Comparison of ENCODE assay signal across 1 cellular context in the genomic region with DNA sequence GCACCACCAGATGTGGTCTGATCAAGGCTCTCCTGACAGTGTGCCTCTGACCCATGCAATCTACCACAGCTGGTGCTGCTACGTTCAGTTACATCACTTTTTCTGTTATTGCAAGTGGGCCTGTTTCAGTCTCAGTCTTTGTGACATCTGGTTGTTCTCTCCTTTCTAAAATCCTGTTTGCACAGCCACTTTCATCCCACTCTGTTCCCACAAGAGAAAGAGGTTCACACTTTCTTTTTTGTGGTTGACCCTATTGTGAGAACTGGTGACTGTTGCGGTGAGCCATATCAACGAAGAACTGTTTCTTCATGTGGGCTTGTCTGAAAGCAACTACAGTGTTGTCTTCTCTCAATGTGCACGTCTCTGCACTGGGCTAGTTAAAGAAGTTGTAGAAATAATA.
TF ChIP-seq lines count a peak whose summit lies in the region.

No MANE protein-coding gene starts in this region.

TF ChIP-seq in GM12878, 131 proteins besides CTCF, POLR2A, EP300 and RAD21 (continued from another document):
- TF ChIP-seq, protein P1, sequence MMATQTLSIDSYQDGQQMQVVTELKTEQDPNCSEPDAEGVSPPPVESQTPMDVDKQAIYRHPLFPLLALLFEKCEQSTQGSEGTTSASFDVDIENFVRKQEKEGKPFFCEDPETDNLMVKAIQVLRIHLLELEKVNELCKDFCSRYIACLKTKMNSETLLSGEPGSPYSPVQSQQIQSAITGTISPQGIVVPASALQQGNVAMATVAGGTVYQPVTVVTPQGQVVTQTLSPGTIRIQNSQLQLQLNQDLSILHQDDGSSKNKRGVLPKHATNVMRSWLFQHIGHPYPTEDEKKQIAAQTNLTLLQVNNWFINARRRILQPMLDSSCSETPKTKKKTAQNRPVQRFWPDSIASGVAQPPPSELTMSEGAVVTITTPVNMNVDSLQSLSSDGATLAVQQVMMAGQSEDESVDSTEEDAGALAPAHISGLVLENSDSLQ (IDR thresholded peaks at IDR 0.05): no peak
- peak; percentile 20; the same call in 1 of the 2 replicates for TF ChIP-seq CREM (IDR thresholded peaks at IDR 0.05; ENCODE audit: low read depth)
- no peak for TF ChIP-seq MYB (IDR thresholded peaks at IDR 0.05; ENCODE audit: borderline replicate concordance, low read depth, low read length)
- TF ChIP-seq FOXM1 (IDR thresholded peaks at IDR 0.05; ENCODE audit: low read depth, low read length): peak; percentile 36; the same call in 1 of the 2 replicates
- TF ChIP-seq ETV6 (conservative IDR thresholded peaks at IDR 0.05 in 1 of 2, IDR thresholded peaks at IDR 0.05 in 1 of 2; ENCODE audit: borderline replicate concordance in 1 of 2, low read depth in 1 of 2): no peak
- no peak for TF ChIP-seq MXI1 (IDR thresholded peaks at IDR 0.05; ENCODE audit: low read depth, low read length)
- TF ChIP-seq, protein P2, sequence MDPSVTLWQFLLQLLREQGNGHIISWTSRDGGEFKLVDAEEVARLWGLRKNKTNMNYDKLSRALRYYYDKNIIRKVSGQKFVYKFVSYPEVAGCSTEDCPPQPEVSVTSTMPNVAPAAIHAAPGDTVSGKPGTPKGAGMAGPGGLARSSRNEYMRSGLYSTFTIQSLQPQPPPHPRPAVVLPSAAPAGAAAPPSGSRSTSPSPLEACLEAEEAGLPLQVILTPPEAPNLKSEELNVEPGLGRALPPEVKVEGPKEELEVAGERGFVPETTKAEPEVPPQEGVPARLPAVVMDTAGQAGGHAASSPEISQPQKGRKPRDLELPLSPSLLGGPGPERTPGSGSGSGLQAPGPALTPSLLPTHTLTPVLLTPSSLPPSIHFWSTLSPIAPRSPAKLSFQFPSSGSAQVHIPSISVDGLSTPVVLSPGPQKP (IDR thresholded peaks at IDR 0.05; ENCODE audit: low read depth, low read length): no peak
TF ChIP-seq in GM12878: peak in this region for 16.
